Comparison of ENCODE assay signal across 9 cellular contexts in the genomic region with DNA sequence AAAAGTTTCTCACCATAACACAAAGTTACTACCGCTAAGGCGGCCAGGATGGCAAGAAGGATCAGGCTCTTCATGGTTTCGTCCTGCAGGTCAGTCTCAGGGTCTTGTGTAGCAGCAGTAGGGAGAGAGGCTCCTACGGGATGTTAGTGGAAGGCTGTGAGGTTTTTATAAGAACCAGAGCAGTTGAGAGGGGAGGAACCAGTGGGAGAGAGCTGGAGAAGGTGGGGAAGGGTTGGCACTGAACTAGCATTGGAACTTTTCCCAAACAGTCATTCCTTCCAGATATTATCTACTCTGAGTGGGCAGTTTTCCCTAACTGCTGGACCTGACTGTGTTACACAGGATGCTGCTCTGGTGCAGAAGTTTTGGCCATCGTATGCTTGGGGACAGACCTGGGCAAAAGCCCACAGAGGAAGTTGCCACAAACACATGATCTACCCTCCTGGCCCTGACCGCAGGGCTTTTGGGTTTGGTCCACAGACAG. TPM values are rescaled to one million over a fixed set of nuclear protein-coding genes. Genes with fewer than 3 reads are reported as not detected.
A peak's percentile ranks its signal among the peaks of the same experiment; 100 is the strongest.
DNase-seq lines count a peak whose midpoint lies in the region; ATAC-seq, FAIRE-seq and TF ChIP-seq lines count a peak whose summit lies in the region.
"Had no signal": no experiment of that assay in that cellular context is flagged by ENCODE, and none has a peak within 500 bp of the region (broad histone marks: within the 10 kb centered on the region; RNA-seq: fewer than 3 reads in every experiment).

A gene (minus strand): TSS at position 137 of the 484 bp plus-strand sequence. CDS start 63 bp downstream, at position 74.

- no peak within 1 kb of the TSS for H2AFZ ChIP-seq in hepatocyte

- peak within 1 kb of the TSS; percentile 6 for H3K27ac ChIP-seq in adipose tissue (ENCODE audit: low read depth, low read length)
- peak within 1 kb of the TSS; percentile 72 for H3K27ac ChIP-seq in hepatocyte
- peak within 1 kb of the TSS; percentile 68 for H3K27ac ChIP-seq in stomach smooth muscle (ENCODE audit: low read length)

- H3K4me2 ChIP-seq in hepatocyte: peak within 1 kb of the TSS; percentile 64

- H3K9me2 ChIP-seq in hepatocyte (replicated peaks; ENCODE audit: insufficient read depth): no peaks in the 10 kb centered on the region

- H3K36me3 ChIP-seq in hepatocyte (replicated peaks; ENCODE audit: insufficient read depth, low read depth) (no peaks in the 10 kb centered on the region), stomach smooth muscle (ENCODE audit: control insufficient read depth in 2 of 2, insufficient read depth in 2 of 2, low read length in 2 of 2) (no peaks in the 10 kb centered on the region)

- DNase-seq in HT-29 (ENCODE audit: low spot score): peak; percentile 18
- peak; percentile 37 for DNase-seq in hepatocyte (ENCODE audit: low spot score)
- no peak for DNase-seq in AML-193 (lab: John Stamatoyannopoulos, UW)
- DNase-seq in frontal cortex (ENCODE audit: low spot score in 2 of 2): no peak
- no peak for DNase-seq in NCI-H526 treated with DMSO at 0.1 percent for 48 hours (lab: John Stamatoyannopoulos, UW)
- DNase-seq: T1000 had no signal

- H3K79me2 ChIP-seq in hepatocyte: no peaks in the 10 kb centered on the region

- H3K4me3 ChIP-seq in hepatocyte: peak within 1 kb of the TSS; percentile 8
- H3K4me3 ChIP-seq in stomach smooth muscle (ENCODE audit: low read length in 2 of 2): peak within 1 kb of the TSS; percentile 65 to 76

- FAIRE-seq in frontal cortex (lab: Jason Lieb, UNC): no peak

- H3K9me3 ChIP-seq in hepatocyte (ENCODE audit: low read depth) (no peaks in the 10 kb centered on the region), stomach smooth muscle (ENCODE audit: control insufficient read depth in 2 of 2, low read length in 2 of 2) (no peaks in the 10 kb centered on the region)

- 18 to 59% (median 21%) methylated on average over 6 of the region's 6 CpGs for WGBS in adipose tissue, 3 donors
- 81% methylated on average over 6 of the region's 6 CpGs for WGBS in hepatocyte (ENCODE audit: low lambda C conversion rate, missing lambda C conversion rate)

- no peaks in the 10 kb centered on the region for H3K27me3 ChIP-seq in hepatocyte
- no peaks in the 10 kb centered on the region for H3K27me3 ChIP-seq in stomach smooth muscle (ENCODE audit: control insufficient read depth in 1 of 2, insufficient read depth in 2 of 2, low read length in 2 of 2)

- ATAC-seq in GM18867 (IDR thresholded peaks at IDR 0.05; ENCODE audit: unreplicated experiment): no peak

- H3K9ac ChIP-seq in stomach smooth muscle (ENCODE audit: low read length in 2 of 2): peak within 1 kb of the TSS; percentile 50 to 81

- H3K4me1 ChIP-seq in hepatocyte (ENCODE audit: insufficient read depth): no peaks in the 10 kb centered on the region
- peaks cover 5% of the 10 kb centered on the region for H3K4me1 ChIP-seq in stomach smooth muscle (ENCODE audit: control insufficient read depth, insufficient read depth, low read length)

- TF ChIP-seq CTCF in hepatocyte (IDR thresholded peaks at IDR 0.05; ENCODE audit: poor library complexity): no peak

- H4K20me1 ChIP-seq in hepatocyte (ENCODE audit: insufficient read depth, poor library complexity, severe bottlenecking): no peaks in the 10 kb centered on the region

RNA-seq across cellular contexts. Expression of the gene that starts here (rescaled TPM):
- total RNA-seq in HT-29 (2014; rRNA removed; shearing (Covaris generic)): 0.21 and 0.64 TPM in 2 replicates
- polyA plus RNA-seq in adipose tissue (1,000 to 10,000 TPM in 1 of 3 donors, 100 to 1,000 TPM in 1, 10 to 100 TPM in 1; 63.1 to 1,647 (median 417) TPM), hepatocyte (561 and 646 TPM in 2 replicates)
- total RNA-seq in hepatocyte (115 and 117 TPM in 2 replicates), frontal cortex (2.0 TPM)

Comparison
In these comparisons a context has a peak if more than half of its experiments do, and no peak if none do; other contexts are left out.
1. RNA of the gene that starts here (total RNA-seq): 115 to 117 TPM in hepatocyte; 2.0 TPM in frontal cortex (single experiment) and 0.21 to 0.64 TPM in HT-29; every median in the first group is over 10 times any median in the second.
2. Peak in DNase-seq in HT-29; RNA of the gene not detected or under 1 TPM.
3. H3K27ac ChIP-seq: peak in every context shown above with its lines; median percentile 72 in hepatocyte; 68 in stomach smooth muscle; 6 in adipose tissue.